ENCODE assay signal across 39 cellular contexts in the genomic region with DNA sequence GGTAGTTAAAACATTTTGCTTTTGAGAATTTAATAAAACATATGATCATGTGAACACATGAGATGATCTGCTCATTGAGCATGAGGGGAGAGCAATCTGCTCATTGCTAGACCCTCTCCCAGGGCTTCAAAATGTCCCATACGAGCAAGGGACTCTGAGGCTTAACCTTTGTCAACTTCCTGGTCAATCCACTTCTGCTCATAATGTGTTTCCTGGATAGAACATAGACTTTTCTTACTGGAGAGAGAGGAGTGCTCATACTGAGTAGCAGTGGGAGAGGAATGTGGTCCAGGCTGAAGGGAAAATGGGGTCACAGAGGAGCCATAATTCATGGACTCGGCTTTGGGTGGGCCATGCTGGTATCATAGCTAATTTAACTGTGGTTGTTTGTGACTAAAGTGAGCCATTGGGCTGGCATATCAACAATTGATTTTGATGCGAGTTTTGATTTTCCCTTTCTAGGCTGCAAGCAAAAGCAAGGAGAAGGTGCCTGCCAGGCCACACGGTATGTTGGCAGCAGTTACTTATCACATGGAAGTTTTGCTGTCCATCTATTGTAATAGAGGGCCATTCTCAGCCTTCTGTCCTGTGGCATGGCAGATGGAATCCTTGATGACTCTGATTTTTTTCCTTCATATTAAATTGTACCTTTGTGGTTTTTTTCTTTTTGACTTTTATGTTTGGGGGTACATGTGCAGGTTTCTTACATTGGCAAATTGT. TPM values are rescaled to one million over a fixed set of nuclear protein-coding genes. Genes with fewer than 3 reads are reported as not detected.
"Had no signal": no experiment of that assay in that cellular context is flagged by ENCODE, and none has a peak within 500 bp of the region (broad histone marks: within the 10 kb centered on the region; RNA-seq: fewer than 3 reads in every experiment).

No MANE protein-coding gene starts in this region.

- H3K9me3 ChIP-seq: adrenal gland, body of pancreas, breast epithelium had no signal

- FAIRE-seq: astrocyte, TTC549 had no signal

- H3K4me1 Mint-ChIP-seq: activated B cell treated with CpG ODN at 0.5 μM for 24 hours; activated CD4-positive, alpha-beta T cell treated with anti-CD3 and anti-CD28 coated beads, Interleukin-2, amount 10 ng/mL, durations not matched to agents 24 days and 14 days; activated naive CD8-positive, alpha-beta T cell treated with anti-CD3 and anti-CD28 coated beads for 36 hours; activated T-helper 17 cell treated with anti-CD3 and anti-CD28 coated beads, Interleukin-2, amount 50 U/mL, for 72 hours; T-cell; T-helper 17 cell had no signal

- H3K27ac ChIP-seq: adrenal gland, body of pancreas, brain microvascular endothelial cell, breast epithelium, VCaP had no signal

- H3K36me3 Mint-ChIP-seq: activated CD4-positive, alpha-beta memory T cell treated with anti-CD3 and anti-CD28 coated beads for 36 hours; activated naive CD4-positive, alpha-beta T cell treated with anti-CD3 and anti-CD28 coated beads, Interleukin-2, amount 50 U/mL, for 72 hours; activated naive CD8-positive, alpha-beta T cell treated with anti-CD3 and anti-CD28 coated beads for 36 hours; T-cell had no signal

- H3K4me3 Mint-ChIP-seq: activated B cell treated with CpG ODN at 0.5 μM for 24 hours; activated CD4-positive, alpha-beta memory T cell treated with anti-CD3 and anti-CD28 coated beads for 36 hours; activated CD4-positive, alpha-beta T cell treated with anti-CD3 and anti-CD28 coated beads, Interleukin-2, amount 10 ng/mL, durations not matched to agents 24 days and 14 days; activated CD8-positive, alpha-beta T cell treated with anti-CD3 and anti-CD28 coated beads for 36 hours; activated naive CD4-positive, alpha-beta T cell treated with anti-CD3 and anti-CD28 coated beads for 36 hours; activated naive CD8-positive, alpha-beta T cell treated with anti-CD3 and anti-CD28 coated beads for 36 hours; activated T-cell treated with anti-CD3 and anti-CD28 coated beads, Interleukin-2, amount 50 U/mL, for 4 hours; activated T-cell treated with anti-CD3 and anti-CD28 coated beads, Interleukin-2, amount 50 U/mL, for 72 hours; activated T-helper 1 cell treated with anti-CD3 and anti-CD28 coated beads, Interleukin-12 subunit alpha, Interleukin-12 subunit beta, Interleukin-2, Interleukin-4 antibody, amounts not matched to agents 30 ng/mL and 10 ng/mL and 1 ng/mL, durations not matched to agents 14 hours and 24 hours and 36 hours; activated T-helper 17 cell treated with anti-CD3 and anti-CD28 coated beads, Interleukin-2, amount 50 U/mL, for 72 hours; T-cell; T-helper 17 cell had no signal

- DNase-seq: activated B cell treated with CpG ODN at 0.5 μM for 24 hours; activated CD4-positive, alpha-beta memory T cell treated with anti-CD3 and anti-CD28 coated beads for 36 hours; activated CD4-positive, alpha-beta T cell treated with anti-CD3 and anti-CD28 coated beads for 4 hours; activated CD4-positive, alpha-beta T cell treated with anti-CD3 and anti-CD28 coated beads, Interleukin-2, amount 10 ng/mL, durations not matched to agents 24 days and 14 days; activated CD4-positive, alpha-beta T cell treated with anti-CD3 and anti-CD28 coated beads, Interleukin-2, amount 50 U/mL, for 1 hour; activated CD4-positive, alpha-beta T cell treated with anti-CD3 and anti-CD28 coated beads, Interleukin-2, amount 50 U/mL, for 4 hours; activated CD4-positive, CD25-positive, alpha-beta regulatory T cell treated with anti-CD3 and anti-CD28 coated beads, Interleukin-2, amount 50 U/mL, for 72 hours; activated CD8-positive, alpha-beta memory T cell treated with anti-CD3 and anti-CD28 coated beads, Interleukin-2, amount 50 U/mL, for 4 hours; activated CD8-positive, alpha-beta T cell treated with anti-CD3 and anti-CD28 coated beads for 36 hours; activated effector memory CD4-positive, alpha-beta T cell treated with anti-CD3 and anti-CD28 coated beads, Interleukin-2, amount 50 U/mL, for 16 hours; activated gamma-delta T cell treated with Interleukin-2 at 50 U/mL for 16 hours; activated naive CD4-positive, alpha-beta T cell; activated naive CD4-positive, alpha-beta T cell treated with anti-CD3 and anti-CD28 coated beads for 36 hours; activated naive CD4-positive, alpha-beta T cell treated with anti-CD3 and anti-CD28 coated beads, Interleukin-2, amount 50 U/mL, for 16 hours; activated naive CD8-positive, alpha-beta T cell treated with anti-CD3 and anti-CD28 coated beads for 36 hours; activated T-cell treated with anti-CD3 and anti-CD28 coated beads for 4 hours; activated T-cell treated with anti-CD3 and anti-CD28 coated beads, Interleukin-2, amount 50 U/mL, for 1 hour; activated T-cell treated with anti-CD3 and anti-CD28 coated beads, Interleukin-2, amount 50 U/mL, for 4 hours; activated T-cell treated with anti-CD3 and anti-CD28 coated beads, Interleukin-2, amount 50 U/mL, for 72 hours; adrenal gland; amniotic stem cell; aorta; body of pancreas; brain microvascular endothelial cell; central memory CD4-positive, alpha-beta T cell; T-cell; T-helper 17 cell; T1000 had no signal

- H3K27me3 ChIP-seq: adrenal gland, body of pancreas, brain microvascular endothelial cell, breast epithelium had no signal

- H3K4me3 ChIP-seq: adrenal gland, body of pancreas, breast epithelium had no signal

- H3K9me3 Mint-ChIP-seq: activated B cell treated with CpG ODN at 0.5 μM for 24 hours; activated CD4-positive, alpha-beta memory T cell treated with anti-CD3 and anti-CD28 coated beads for 36 hours; activated CD4-positive, alpha-beta T cell treated with anti-CD3 and anti-CD28 coated beads, Interleukin-2, amount 10 ng/mL, durations not matched to agents 24 days and 14 days; activated CD8-positive, alpha-beta T cell treated with anti-CD3 and anti-CD28 coated beads for 36 hours; activated naive CD4-positive, alpha-beta T cell treated with anti-CD3 and anti-CD28 coated beads for 36 hours; activated naive CD4-positive, alpha-beta T cell treated with anti-CD3 and anti-CD28 coated beads, Interleukin-2, amount 50 U/mL, for 72 hours; activated naive CD8-positive, alpha-beta T cell treated with anti-CD3 and anti-CD28 coated beads for 36 hours; activated T-cell treated with anti-CD3 and anti-CD28 coated beads, Interleukin-2, amount 50 U/mL, for 4 hours; activated T-helper 17 cell treated with anti-CD3 and anti-CD28 coated beads, Interleukin-2, amount 50 U/mL, for 72 hours; T-cell had no signal

- H3K27ac Mint-ChIP-seq: activated B cell treated with CpG ODN at 0.5 μM for 24 hours; activated CD4-positive, alpha-beta memory T cell treated with anti-CD3 and anti-CD28 coated beads for 36 hours; activated CD4-positive, alpha-beta T cell treated with anti-CD3 and anti-CD28 coated beads, Interleukin-2, amount 10 ng/mL, durations not matched to agents 24 days and 14 days; activated CD8-positive, alpha-beta T cell treated with anti-CD3 and anti-CD28 coated beads for 36 hours; activated naive CD4-positive, alpha-beta T cell treated with anti-CD3 and anti-CD28 coated beads for 36 hours; activated naive CD4-positive, alpha-beta T cell treated with anti-CD3 and anti-CD28 coated beads, Interleukin-2, amount 50 U/mL, for 72 hours; activated naive CD8-positive, alpha-beta T cell treated with anti-CD3 and anti-CD28 coated beads for 36 hours; activated T-cell treated with anti-CD3 and anti-CD28 coated beads, Interleukin-2, amount 50 U/mL, for 72 hours; activated T-helper 1 cell treated with anti-CD3 and anti-CD28 coated beads, Interleukin-12 subunit alpha, Interleukin-12 subunit beta, Interleukin-2, Interleukin-4 antibody, amounts not matched to agents 30 ng/mL and 10 ng/mL and 1 ng/mL, durations not matched to agents 14 hours and 24 hours and 36 hours; activated T-helper 17 cell treated with anti-CD3 and anti-CD28 coated beads, Interleukin-2, amount 50 U/mL, for 72 hours; T-cell; T-helper 17 cell had no signal

- ATAC-seq: activated CD8-positive, alpha-beta T cell treated with anti-CD3 and anti-CD28 coated beads for 36 hours; activated naive CD4-positive, alpha-beta T cell treated with anti-CD3 and anti-CD28 coated beads, Interleukin-2, amount 50 U/mL, for 72 hours; activated T-cell treated with anti-CD3 and anti-CD28 coated beads, Interleukin-2, amount 50 U/mL, for 4 hours; activated T-cell treated with anti-CD3 and anti-CD28 coated beads, Interleukin-2, amount 50 U/mL, for 72 hours; activated T-helper 17 cell treated with anti-CD3 and anti-CD28 coated beads, Interleukin-2, amount 50 U/mL, for 72 hours; body of pancreas; T-cell; T-helper 17 cell had no signal

- H3K4me1 ChIP-seq: adrenal gland, body of pancreas, breast epithelium had no signal

- H3K36me3 ChIP-seq: adrenal gland, brain microvascular endothelial cell, breast epithelium had no signal

RNA-seq across cellular contexts. Expression of gene ADGRF4, which starts 20.8 kb away (rescaled TPM):
- total RNA-seq: activated B cell treated with CpG ODN at 0.5 μM for 24 hours; activated CD4-positive, alpha-beta memory T cell treated with anti-CD3 and anti-CD28 coated beads for 36 hours; activated CD4-positive, alpha-beta T cell treated with anti-CD3 and anti-CD28 coated beads, Interleukin-2, amount 10 ng/mL, durations not matched to agents 24 days and 14 days; activated CD8-positive, alpha-beta memory T cell treated with anti-CD3 and anti-CD28 coated beads for 36 hours; activated CD8-positive, alpha-beta T cell treated with anti-CD3 and anti-CD28 coated beads for 36 hours; activated naive CD4-positive, alpha-beta T cell treated with anti-CD3 and anti-CD28 coated beads for 36 hours; activated naive CD4-positive, alpha-beta T cell treated with anti-CD3 and anti-CD28 coated beads, Interleukin-2, amount 50 U/mL, for 72 hours; activated naive CD8-positive, alpha-beta T cell treated with anti-CD3 and anti-CD28 coated beads for 36 hours; activated T-cell treated with anti-CD3 and anti-CD28 coated beads, Interleukin-2, amount 50 U/mL, for 4 hours; activated T-cell treated with anti-CD3 and anti-CD28 coated beads, Interleukin-2, amount 50 U/mL, for 72 hours; activated T-helper 1 cell treated with anti-CD3 and anti-CD28 coated beads, Interleukin-12 subunit alpha, Interleukin-12 subunit beta, Interleukin-2, Interleukin-4 antibody, amounts not matched to agents 30 ng/mL and 10 ng/mL and 1 ng/mL, durations not matched to agents 14 hours and 24 hours and 36 hours; activated T-helper 17 cell treated with anti-CD3 and anti-CD28 coated beads, Interleukin-2, amount 50 U/mL, for 72 hours; aorta; body of pancreas; cardiac septum; T-cell; T-helper 1 cell treated with Interleukin-12 subunit alpha and Interleukin-12 subunit beta and Interleukin-4 antibody, amounts not matched to agents 30 ng/mL and 1 ng/mL, for 36 hours; T-helper 17 cell; T-helper 2 cell treated with Interferon-gamma antibody and Interleukin-4, amounts not matched to agents 100 ng/mL and 5 ng/mL, for 36 hours had no signal
- polyA plus RNA-seq: aorta had no signal
